Comparison of ENCODE assay signal across 1 cellular context in the genomic region with DNA sequence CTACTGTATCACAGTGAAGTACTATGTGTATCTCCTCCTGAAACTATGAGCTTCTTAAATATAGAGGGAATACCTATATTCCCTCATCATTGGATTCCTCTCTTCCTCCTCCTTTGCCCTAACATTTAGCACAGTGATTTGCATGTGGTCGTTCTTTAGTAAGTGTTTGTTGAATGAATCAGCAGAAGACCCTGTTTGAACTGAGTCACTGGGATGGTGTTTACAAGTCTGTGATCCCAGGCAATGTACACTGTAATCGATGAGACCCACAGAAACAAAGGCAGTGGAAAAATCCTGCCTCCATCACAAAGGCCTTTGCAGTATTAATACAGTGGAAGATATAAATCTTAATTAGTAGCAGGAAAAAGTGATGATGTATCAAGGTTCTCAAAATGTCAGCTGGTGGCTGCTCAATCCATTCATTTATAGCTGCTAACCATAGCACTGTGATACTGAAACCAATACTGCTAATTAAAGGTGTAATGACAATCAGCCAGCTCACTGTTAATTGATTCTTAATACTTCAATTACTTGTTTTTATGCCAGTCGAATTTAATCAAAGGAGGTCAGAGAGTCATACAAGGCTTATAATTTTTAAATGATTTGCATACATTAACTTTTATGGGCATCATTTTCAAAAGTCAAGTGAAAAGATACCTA.
TF ChIP-seq lines count a peak whose summit lies in the region.

No MANE protein-coding gene starts in this region.

TF ChIP-seq in GM12878, 131 proteins besides CTCF, POLR2A, EP300 and RAD21 (continued from another document):
- TF ChIP-seq, protein P1, sequence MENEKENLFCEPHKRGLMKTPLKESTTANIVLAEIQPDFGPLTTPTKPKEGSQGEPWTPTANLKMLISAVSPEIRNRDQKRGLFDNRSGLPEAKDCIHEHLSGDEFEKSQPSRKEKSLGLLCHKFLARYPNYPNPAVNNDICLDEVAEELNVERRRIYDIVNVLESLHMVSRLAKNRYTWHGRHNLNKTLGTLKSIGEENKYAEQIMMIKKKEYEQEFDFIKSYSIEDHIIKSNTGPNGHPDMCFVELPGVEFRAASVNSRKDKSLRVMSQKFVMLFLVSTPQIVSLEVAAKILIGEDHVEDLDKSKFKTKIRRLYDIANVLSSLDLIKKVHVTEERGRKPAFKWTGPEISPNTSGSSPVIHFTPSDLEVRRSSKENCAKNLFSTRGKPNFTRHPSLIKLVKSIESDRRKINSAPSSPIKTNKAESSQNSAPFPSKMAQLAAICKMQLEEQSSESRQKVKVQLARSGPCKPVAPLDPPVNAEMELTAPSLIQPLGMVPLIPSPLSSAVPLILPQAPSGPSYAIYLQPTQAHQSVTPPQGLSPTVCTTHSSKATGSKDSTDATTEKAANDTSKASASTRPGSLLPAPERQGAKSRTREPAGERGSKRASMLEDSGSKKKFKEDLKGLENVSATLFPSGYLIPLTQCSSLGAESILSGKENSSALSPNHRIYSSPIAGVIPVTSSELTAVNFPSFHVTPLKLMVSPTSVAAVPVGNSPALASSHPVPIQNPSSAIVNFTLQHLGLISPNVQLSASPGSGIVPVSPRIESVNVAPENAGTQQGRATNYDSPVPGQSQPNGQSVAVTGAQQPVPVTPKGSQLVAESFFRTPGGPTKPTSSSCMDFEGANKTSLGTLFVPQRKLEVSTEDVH (IDR thresholded peaks at IDR 0.05; ENCODE audit: low read depth, partially characterized antibody) = no peak
- TF ChIP-seq CEBPZ (IDR thresholded peaks at IDR 0.05; ENCODE audit: low read depth, low read length) = no peak
- no peak for TF ChIP-seq SMARCA5 (IDR thresholded peaks at IDR 0.05)
- TF ChIP-seq SIX5 (IDR thresholded peaks at IDR 0.05; ENCODE audit: low read depth, low read length, severe bottlenecking) = no peak
- TF ChIP-seq ZNF24 (IDR thresholded peaks at IDR 0.05) = 0 out of 2 replicates have a peak, but pooled peaks have one; percentile 31
- TF ChIP-seq ZNF384 (IDR thresholded peaks at IDR 0.05; ENCODE audit: borderline replicate concordance, low read depth, low read length) = no peak
- no peak for TF ChIP-seq EZH2 (IDR thresholded peaks at IDR 0.05; ENCODE audit: borderline replicate concordance, control insufficient read depth, low read depth, low read length)
- TF ChIP-seq RAD51 (IDR thresholded peaks at IDR 0.05) = peak; percentile 59
- TF ChIP-seq CREB1 (IDR thresholded peaks at IDR 0.05; ENCODE audit: low read depth) = no peak
- TF ChIP-seq CBX5 (IDR thresholded peaks at IDR 0.05; ENCODE audit: low read depth) = no peak
- TF ChIP-seq BHLHE40 (IDR thresholded peaks at IDR 0.05; ENCODE audit: borderline replicate concordance in 1 of 2, low read depth in 2 of 2, low read length in 1 of 2) = peak in 1 of 2 experiments; percentile 26; a peak in 1 of 4 replicates
- TF ChIP-seq HCFC1 (IDR thresholded peaks at IDR 0.05; ENCODE audit: low read length) = no peak
- TF ChIP-seq, protein P2, sequence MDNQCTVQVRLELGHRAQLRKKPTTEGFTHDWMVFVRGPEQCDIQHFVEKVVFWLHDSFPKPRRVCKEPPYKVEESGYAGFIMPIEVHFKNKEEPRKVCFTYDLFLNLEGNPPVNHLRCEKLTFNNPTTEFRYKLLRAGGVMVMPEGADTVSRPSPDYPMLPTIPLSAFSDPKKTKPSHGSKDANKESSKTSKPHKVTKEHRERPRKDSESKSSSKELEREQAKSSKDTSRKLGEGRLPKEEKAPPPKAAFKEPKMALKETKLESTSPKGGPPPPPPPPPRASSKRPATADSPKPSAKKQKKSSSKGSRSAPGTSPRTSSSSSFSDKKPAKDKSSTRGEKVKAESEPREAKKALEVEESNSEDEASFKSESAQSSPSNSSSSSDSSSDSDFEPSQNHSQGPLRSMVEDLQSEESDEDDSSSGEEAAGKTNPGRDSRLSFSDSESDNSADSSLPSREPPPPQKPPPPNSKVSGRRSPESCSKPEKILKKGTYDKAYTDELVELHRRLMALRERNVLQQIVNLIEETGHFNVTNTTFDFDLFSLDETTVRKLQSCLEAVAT (IDR thresholded peaks at IDR 0.05) = no peak
- TF ChIP-seq ZNF217 (IDR thresholded peaks at IDR 0.05) = no peak
- TF ChIP-seq ETV6 (conservative IDR thresholded peaks at IDR 0.05 in 1 of 2, IDR thresholded peaks at IDR 0.05 in 1 of 2; ENCODE audit: borderline replicate concordance in 1 of 2, low read depth in 1 of 2) = no peak
- peak; percentile 33; the same call in 1 of the 2 replicates for TF ChIP-seq BMI1 (IDR thresholded peaks at IDR 0.05; ENCODE audit: borderline replicate concordance)
- TF ChIP-seq SP1 (IDR thresholded peaks at IDR 0.05; ENCODE audit: low read depth, low read length) = no peak
- peak; percentile 57; the same call in 1 of the 2 replicates for TF ChIP-seq BCL11A (IDR thresholded peaks at IDR 0.05; ENCODE audit: low read depth, low read length)
- no peak for TF ChIP-seq ZNF274 (IDR thresholded peaks at IDR 0.05; ENCODE audit: insufficient read depth, insufficient read length)
- no peak for TF ChIP-seq MTA3 (IDR thresholded peaks at IDR 0.05; ENCODE audit: borderline replicate concordance, low read length)
- TF ChIP-seq, protein P3, sequence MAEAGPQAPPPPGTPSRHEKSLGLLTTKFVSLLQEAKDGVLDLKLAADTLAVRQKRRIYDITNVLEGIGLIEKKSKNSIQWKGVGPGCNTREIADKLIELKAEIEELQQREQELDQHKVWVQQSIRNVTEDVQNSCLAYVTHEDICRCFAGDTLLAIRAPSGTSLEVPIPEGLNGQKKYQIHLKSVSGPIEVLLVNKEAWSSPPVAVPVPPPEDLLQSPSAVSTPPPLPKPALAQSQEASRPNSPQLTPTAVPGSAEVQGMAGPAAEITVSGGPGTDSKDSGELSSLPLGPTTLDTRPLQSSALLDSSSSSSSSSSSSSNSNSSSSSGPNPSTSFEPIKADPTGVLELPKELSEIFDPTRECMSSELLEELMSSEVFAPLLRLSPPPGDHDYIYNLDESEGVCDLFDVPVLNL (IDR thresholded peaks at IDR 0.05; ENCODE audit: low read depth, low read length) = no peak
- peak; percentile 79 for TF ChIP-seq DPF2 (IDR thresholded peaks at IDR 0.05)
- no peak for TF ChIP-seq HDAC6 (IDR thresholded peaks at IDR 0.05; ENCODE audit: unreplicated experiment)
TF ChIP-seq in GM12878: peak in this region for 15.
